In genomic region chr10:97850446-97850845, GRCh38 we compare ENCODE assay signal across 1 cellular context.
TF ChIP-seq lines count a peak whose summit lies in the region.

No MANE protein-coding gene starts in this region.

TF ChIP-seq in HEK293, 187 proteins besides CTCF, POLR2A, EP300 and RAD21 (continued from another document):
- TF ChIP-seq PRDM4 (tag by site-specific recombination; IDR thresholded peaks at IDR 0.05) = peak; percentile 55; the same call in 1 of the 2 replicates
